ENCODE assay signal across 25 cellular contexts in genomic region chr5:158022393-158022792, GRCh38.
"Had no signal": no experiment of that assay in that cellular context is flagged by ENCODE, and none has a peak within 500 bp of the region (broad histone marks: within the 10 kb centered on the region; RNA-seq: fewer than 3 reads in every experiment).

No MANE protein-coding gene starts in this region.

- H3K27me3 ChIP-seq: gastrocnemius medialis, left lung, right lobe of liver, thyroid gland had no signal

- H3K79me2 ChIP-seq: parathyroid adenoma had no signal

- H3K36me3 Mint-ChIP-seq: naive thymus-derived CD8-positive, alpha-beta T cell; type B pancreatic cell had no signal

- H3K4me3 ChIP-seq: coronary artery, gastrocnemius medialis, left lung, right lobe of liver, stomach, thyroid gland had no signal

- H2AFZ ChIP-seq: parathyroid adenoma had no signal

- H3K27me3 Mint-ChIP-seq: progenitor cell of endocrine pancreas had no signal

- DNase-seq: dermis blood vessel endothelial cell; effector memory CD4-positive, alpha-beta T cell; foreskin fibroblast; gastrocnemius medialis; head of caudate nucleus; kidney; left lung; mesenchymal stem cell; midbrain; naive thymus-derived CD8-positive, alpha-beta T cell; right lobe of liver; small intestine; stimulated activated CD4-positive, alpha-beta T cell treated with anti-CD3 and anti-CD28 coated beads, Interleukin-15, amount 100 ng/mL, for 24 hours; stimulated activated CD4-positive, alpha-beta T cell treated with anti-CD3 and anti-CD28 coated beads, Interleukin-2, amount 100 ng/mL, for 48 hours; stimulated activated CD8-positive, alpha-beta memory T cell treated with anti-CD3 and anti-CD28 coated beads, Interleukin-4, amount 100 ng/mL, for 48 hours; stimulated activated naive CD4-positive, alpha-beta T cell; stomach; thyroid gland had no signal

- ATAC-seq: gastrocnemius medialis; left lung; naive thymus-derived CD8-positive, alpha-beta T cell; right lobe of liver had no signal

- H3K27ac ChIP-seq: coronary artery, gastrocnemius medialis, left lung, neutrophil, parathyroid adenoma, right lobe of liver, stomach, thyroid gland had no signal

- H3K4me3 Mint-ChIP-seq: central memory CD8-positive, alpha-beta T cell; naive thymus-derived CD8-positive, alpha-beta T cell; neural crest cell; type B pancreatic cell had no signal

- H3K4me1 ChIP-seq: gastrocnemius medialis, left lung, parathyroid adenoma, stomach, thyroid gland had no signal

- H3K36me3 ChIP-seq: gastrocnemius medialis, left lung, neutrophil, right lobe of liver, stomach, thyroid gland had no signal

- H3K4me1 Mint-ChIP-seq: central memory CD8-positive, alpha-beta T cell; naive thymus-derived CD8-positive, alpha-beta T cell; neural crest cell had no signal

- H3K9me3 ChIP-seq: gastrocnemius medialis, left lung, neutrophil, right lobe of liver, stomach, thyroid gland had no signal

- H3K27ac Mint-ChIP-seq: naive thymus-derived CD8-positive, alpha-beta T cell; progenitor cell of endocrine pancreas; type B pancreatic cell had no signal

- H3K9me3 Mint-ChIP-seq: central memory CD8-positive, alpha-beta T cell; naive thymus-derived CD8-positive, alpha-beta T cell had no signal
